Comparison of ENCODE assay signal across 18 cellular contexts in genomic region chr4:8141935-8142334, GRCh38.
"Had no signal": no experiment of that assay in that cellular context is flagged by ENCODE, and none has a peak within 500 bp of the region (broad histone marks: within the 10 kb centered on the region; RNA-seq: fewer than 3 reads in every experiment).

No MANE protein-coding gene starts in this region.

- DNase-seq: activated CD4-positive, alpha-beta T cell treated with anti-CD3 and anti-CD28 coated beads for 4 hours; activated CD4-positive, alpha-beta T cell treated with anti-CD3 and anti-CD28 coated beads, Interleukin-2, amount 50 U/mL, for 4 hours; activated CD4-positive, CD25-positive, alpha-beta regulatory T cell; activated CD8-positive, alpha-beta memory T cell treated with anti-CD3 and anti-CD28 coated beads for 24 hours; activated effector memory CD4-positive, alpha-beta T cell treated with Interleukin-2 at 50 U/mL for 16 hours; activated naive CD4-positive, alpha-beta T cell treated with Interleukin-2 at 50 U/mL for 16 hours; dorsolateral prefrontal cortex; effector memory CD4-positive, alpha-beta T cell; naive thymus-derived CD4-positive, alpha-beta T cell; ovary; retina; stimulated activated CD4-positive, alpha-beta T cell treated with anti-CD3 and anti-CD28 coated beads, Interleukin-2, amount 100 ng/mL, for 48 hours; substantia nigra had no signal

- H3K36me3 ChIP-seq: ascending aorta, cardiac muscle cell, ovary had no signal

- ATAC-seq: naive thymus-derived CD4-positive, alpha-beta T cell had no signal

- H3K27me3 ChIP-seq: ascending aorta, cardiac muscle cell, dorsolateral prefrontal cortex, ovary had no signal

- H3K27ac ChIP-seq: ascending aorta, cardiac muscle cell, coronary artery, dorsolateral prefrontal cortex, ovary, SK-N-MC had no signal

- FAIRE-seq: islet of Langerhans had no signal

- H3K9me3 ChIP-seq: ascending aorta, ovary had no signal

- H3K4me3 ChIP-seq: ascending aorta, cardiac muscle cell, coronary artery, dorsolateral prefrontal cortex, ovary, SK-N-MC had no signal
